11 cellular contexts compared by ENCODE assay signal in genomic region chr2:207472343-207473202, GRCh38. TPM values are rescaled to one million over a fixed set of nuclear protein-coding genes. Genes with fewer than 3 reads are reported as not detected.
DNase-seq lines count a peak whose midpoint lies in the region; ATAC-seq and TF ChIP-seq lines count a peak whose summit lies in the region.
"Had no signal": no experiment of that assay in that cellular context is flagged by ENCODE, and none has a peak within 500 bp of the region (broad histone marks: within the 10 kb centered on the region; RNA-seq: fewer than 3 reads in every experiment).

No MANE protein-coding gene starts in this region.

- H3K4me1 ChIP-seq in HUES64 (ENCODE audit: insufficient read depth, low read length) (peaks cover 25% of the 10 kb centered on the region), sigmoid colon (peaks cover 0 to 11% (median 8%) of the 10 kb centered on the region in 4 donors)

- TF ChIP-seq EP300 in sigmoid colon (IDR thresholded peaks at IDR 0.05) = no peak

- peak overlapping the region; percentile 10; the same call in 1 of the 2 replicates for H3K9ac ChIP-seq in HUES64 (ENCODE audit: low read depth, low read length)

- in situ Hi-C loops in brain microvascular endothelial cell (cut with HindIII; ENCODE audit: low pct_ligation_motif_present, low sequenced_read_pairs) = no loop called here

- peak overlapping the region; percentile 36; the same call in 1 of the 2 replicates for H3K27ac ChIP-seq in HUES64 (ENCODE audit: low read depth, low read length)
- peak overlapping the region; percentile 61 for H3K27ac ChIP-seq in brain microvascular endothelial cell
- H3K27ac ChIP-seq in sigmoid colon = peak overlapping the region in 3 of 4 donors; percentile 20 to 69 (median 52)
- H3K27ac ChIP-seq: spleen had no signal

- ATAC-seq in HG03460 (IDR thresholded peaks at IDR 0.05; ENCODE audit: unreplicated experiment) (no peak), HG03045 (IDR thresholded peaks at IDR 0.05; ENCODE audit: unreplicated experiment) (no peak)

- no peak overlapping the region for H3K4me3 ChIP-seq in HUES64 (ENCODE audit: low read length)
- no peak overlapping the region for H3K4me3 ChIP-seq in brain microvascular endothelial cell (ENCODE audit: low read depth, low read length)
- H3K4me3 ChIP-seq in sigmoid colon = peak overlapping the region in 3 of 4 donors; percentile 12 to 34 (median 25)
- H3K4me3 ChIP-seq: lung, spleen had no signal

- WGBS in HUES64 = 89% methylated on average over 11 of the region's 14 CpGs
- WGBS in sigmoid colon, 2 donors = 71 to 79% methylated on average over 14 of the region's 14 CpGs

- no peaks in the 10 kb centered on the region for H3K9me3 ChIP-seq in HUES64 (ENCODE audit: insufficient read depth, low read depth, low read length)
- no peaks in the 10 kb centered on the region for H3K9me3 ChIP-seq in sigmoid colon
- H3K9me3 ChIP-seq: ascending aorta, spleen had no signal

- DNase-seq in brain microvascular endothelial cell (no peak), kidney tubule cell (ENCODE audit: low spot score) (peak; percentile 74), sigmoid colon (no peak), GM03348 (ENCODE audit: low spot score) (no peak)
- DNase-seq: activated CD8-positive, alpha-beta memory T cell treated with anti-CD3 and anti-CD28 coated beads for 24 hours; spleen had no signal

- intact Hi-C loops in sigmoid colon (cut with DNase I) = loop anchor here (1.0 to 2.0 kb wide), 2 partner anchors 306 to 672 kb away; no protein-coding TSS in a partner anchor

- TF ChIP-seq CTCF in brain microvascular endothelial cell (IDR thresholded peaks at IDR 0.05; ENCODE audit: low read depth, low read length, missing control alignments) (no peak), sigmoid colon (IDR thresholded peaks at IDR 0.05) (no peak)

- H3K27me3 ChIP-seq in HUES64 (ENCODE audit: insufficient read depth, low read length) (no peaks in the 10 kb centered on the region), brain microvascular endothelial cell (replicated peaks) (no peaks in the 10 kb centered on the region), sigmoid colon (no peaks in the 10 kb centered on the region)
- H3K27me3 ChIP-seq: ascending aorta, spleen had no signal

- TF ChIP-seq POLR2A in sigmoid colon (IDR thresholded peaks at IDR 0.05) = no peak

- no peaks in the 10 kb centered on the region for H3K36me3 ChIP-seq in HUES64 (ENCODE audit: insufficient read depth, low read length)
- H3K36me3 ChIP-seq in brain microvascular endothelial cell (replicated peaks) = no peaks in the 10 kb centered on the region
- no peaks in the 10 kb centered on the region for H3K36me3 ChIP-seq in sigmoid colon
- H3K36me3 ChIP-seq: ascending aorta, spleen had no signal

RNA-seq across cellular contexts. Expression of gene CREB1, which starts 57.2 kb away (rescaled TPM):
- polyA plus RNA-seq in HUES64 (2013, experiment 1 of 2) = 46.1 TPM
- 52.7 TPM for polyA plus RNA-seq in HUES64 (2013, experiment 2 of 2)
- total RNA-seq in sigmoid colon = 10 to 100 TPM; 31.3 to 52.0 (median 47.0) TPM
- 10 to 100 TPM in 1 of 3 donors, 1 to 10 TPM in 2; 7.2 to 11.7 (median 9.5) TPM for polyA plus RNA-seq in sigmoid colon

Comparison
In these comparisons a context has a peak if more than half of its experiments do, and no peak if none do; other contexts are left out.
1. H3K4me3 ChIP-seq: peak in sigmoid colon (3 of 4); none in HUES64 (single experiment) and brain microvascular endothelial cell (single experiment).
2. Peak in every context shown above with its lines, with median percentiles within 50 percentile points of each other: H3K27ac ChIP-seq.